ENCODE assay signal across 11 cellular contexts in genomic region chr16:56603589-56603988, GRCh38. TPM values are rescaled to one million over a fixed set of nuclear protein-coding genes. Genes with fewer than 3 reads are reported as not detected.
DNase-seq lines count a peak whose midpoint lies in the region; ATAC-seq, FAIRE-seq and TF ChIP-seq lines count a peak whose summit lies in the region.
"Had no signal": no experiment of that assay in that cellular context is flagged by ENCODE, and none has a peak within 500 bp of the region (broad histone marks: within the 10 kb centered on the region; RNA-seq: fewer than 3 reads in every experiment).

No MANE protein-coding gene starts in this region.

- no peak overlapping the region for H2AFZ ChIP-seq in GM12878 (ENCODE audit: control insufficient read depth, low read depth, low read length)

- RAD21 ChIA-PET in GM12878 (lab: Charles Lee; ENCODE audit: unreplicated experiment): interaction anchor here (1.0 to 4.9 kb wide), 3 partner anchors 20 to 98 kb away, joined by 3 to 44 read pairs (median 3); no protein-coding TSS in a partner anchor

- intact Hi-C loops in GM12878 (cut with micrococcal nuclease; ENCODE audit: unreplicated experiment): no loop called here

- FAIRE-seq in GM12878 (lab: Jason Lieb, UNC): no peak
- FAIRE-seq: TTC549 had no signal

- no peak for ATAC-seq in GM12878
- no peak for ATAC-seq in HG02870 (IDR thresholded peaks at IDR 0.05; ENCODE audit: unreplicated experiment)
- ATAC-seq in HG03025 (IDR thresholded peaks at IDR 0.05; ENCODE audit: low FRiP score, unreplicated experiment): no peak

- no peak for TF ChIP-seq EP300 in GM12878 (IDR thresholded peaks at IDR 0.05; ENCODE audit: borderline replicate concordance in 1 of 2, control insufficient read depth in 1 of 2, low read depth in 2 of 2, low read length in 2 of 2)

- TF ChIP-seq POLR2A in GM12878 (IDR thresholded peaks at IDR 0.05; ENCODE audit: low read depth, low read length): no peak

- POLR2A ChIA-PET in GM12878 (lab: Charles Lee): interaction anchor here (0.5 to 1.4 kb wide), 2 partner anchors 19 to 98 kb away, joined by 3 to 6 read pairs; no protein-coding TSS in a partner anchor

- H3K27ac ChIP-seq in GM12878 (ENCODE audit: control insufficient read depth, insufficient read depth): no peak overlapping the region

- no peaks in the 10 kb centered on the region for H4K20me1 ChIP-seq in GM12878 (ENCODE audit: control insufficient read depth, insufficient read depth)

- no peaks in the 10 kb centered on the region for H3K79me2 ChIP-seq in GM12878 (ENCODE audit: control insufficient read depth, insufficient read depth, low read length)

- H3K9me3 ChIP-seq in GM12878 (replicated peaks; ENCODE audit: control insufficient read depth, insufficient read depth, low read length): no peaks in the 10 kb centered on the region

- TF ChIP-seq RAD21 in GM12878 (IDR thresholded peaks at IDR 0.05; ENCODE audit: insufficient read depth, low read depth, low read length): peak; percentile 42; the same call in 1 of the 2 replicates

- TF ChIP-seq CTCF in LNCAP (IDR thresholded peaks at IDR 0.05) (peak; percentile 41; the same call in 1 of the 2 replicates), GM12878 (IDR thresholded peaks at IDR 0.05 in 2 of 3, conservative IDR thresholded peaks at IDR 0.05 in 1 of 3; ENCODE audit: control insufficient read depth in 2 of 3, extremely low read depth in 1 of 3, insufficient read depth in 1 of 3, low read depth in 3 of 3, low read length in 3 of 3) (peak; percentile 5 to 50 (median 33); a peak in 4 of 6 replicates)

- peaks cover 4% of the 10 kb centered on the region for H3K4me1 ChIP-seq in GM12878 (ENCODE audit: control insufficient read depth, insufficient read depth, low read length)

- no TSS peak for BruUV-seq in GM12878 (replicated peaks; lab: Mats Ljungman, UMichigan)

- H3K36me3 ChIP-seq in GM12878 (ENCODE audit: control insufficient read depth in 2 of 2, insufficient read depth in 2 of 2, low read length in 1 of 2): no peaks in the 10 kb centered on the region

- CTCF ChIA-PET in GM12878 (lab: Yijun Ruan, JAX): interaction anchor here (0.6 to 10.0 kb wide), 11 partner anchors 11 to 190 kb away, joined by 3 to 77 read pairs (median 4); partner anchors contain the start of gene MT1G

- peak; percentile 40 for DNase-seq in NCI-H345 (lab: John Stamatoyannopoulos, UW)
- DNase-seq in NCI-H345 treated with DMSO at 0.1 percent for 48 hours (lab: John Stamatoyannopoulos, UW; ENCODE audit: unreplicated experiment): no peak
- no peak for DNase-seq in GM12878 (ENCODE audit: low read depth, low spot score)
- peak; percentile 86 for DNase-seq in left kidney (ENCODE audit: low read depth, low spot score)
- no peak for DNase-seq in activated gamma-delta T cell treated with Interleukin-2 at 50 U/mL for 16 hours
- DNase-seq: naive B cell had no signal

- no peaks in the 10 kb centered on the region; a peak in 2 of 4 replicates for H3K27me3 ChIP-seq in GM12878 (replicated peaks in 1 of 2; ENCODE audit: control insufficient read depth in 2 of 2, insufficient read depth in 2 of 2, low read length in 1 of 2)

- no peak overlapping the region for H3K9ac ChIP-seq in GM12878 (ENCODE audit: control insufficient read depth, insufficient read depth, low read length)

- H3K4me3 ChIP-seq in GM12878: no peak overlapping the region

- no peak overlapping the region for H3K4me2 ChIP-seq in GM12878 (ENCODE audit: control insufficient read depth, insufficient read depth)

- in situ Hi-C loops in GM12878 (cut with MboI): no loop called here

- SMC1A ChIA-PET in GM12878 (lab: Charles Lee; ENCODE audit: uncharacterized antibody, unreplicated experiment): interaction anchor here (0.7 to 2.8 kb wide), 6 partner anchors 9 to 624 kb away, joined by 3 to 22 read pairs (median 4); no protein-coding TSS in a partner anchor

- WGBS in GM12878 (ENCODE audit: insufficient coverage, insufficient replicate concordance, low lambda C conversion rate, missing lambda C conversion rate): 48% methylated on average over 4 of the region's 4 CpGs

RNA-seq across cellular contexts. Expression of gene MT2A, which starts 4.8 kb away (rescaled TPM):
- total RNA-seq in GM12878 (2013; cell fraction: nucleolus; rRNA removed): 5.4 and 5.6 TPM in 2 replicates
- 19.0 and 20.1 TPM in 2 replicates for total RNA-seq in GM12878 (2014; rRNA removed)
- total RNA-seq in GM12878 (2014; rRNA removed; fragmentation: Illumina TruSeq; extraction: Trizol): 10.7 and 12.7 TPM in 2 replicates
- total RNA-seq in GM12878 (2021): 44.8 and 54.8 TPM in 2 replicates
- polyA plus RNA-seq in GM12878 (2011; ENCODE audit: low read depth): 2.0 TPM
- 8.1 and 11.3 TPM in 2 replicates for polyA plus RNA-seq in GM12878 (2011; rRNA removed)
- polyA plus RNA-seq in GM12878 (2011; cell fraction: cytosol; rRNA removed): 17.2 and 28.6 TPM in 2 replicates
- polyA plus RNA-seq in GM12878 (2011; cell fraction: nucleus; rRNA removed): 19.9 and 26.7 TPM in 2 replicates
- polyA plus RNA-seq in GM12878 (2012): 36.2 and 51.8 TPM in 2 replicates
- 0.41 and 7.3 TPM in 2 replicates for polyA plus RNA-seq in GM12878 (2014; fragmentation: Illumina TruSeq; extraction: Trizol)
- 10 to 100 TPM; 56.3 to 75.3 TPM for polyA plus RNA-seq in GM12878 (2014; fragmentation: Nextera tagmentation; extraction: Ambion mirVana)
- 52.3 and 59.0 TPM in 2 replicates for polyA plus RNA-seq in GM12878 (2014; rRNA removed)
- 100 to 1,000 TPM; 270 to 271 TPM for polyA plus RNA-seq in GM12878 (2016; fragmentation: Nextera tagmentation; extraction: Ambion mirVana)
- 6.4 and 16.9 TPM in 2 replicates for polyA minus RNA-seq in GM12878 (2011; rRNA and poly(A)+ RNA removed)
- polyA minus RNA-seq in GM12878 (2011; cell fraction: cytosol; rRNA and poly(A)+ RNA removed): 22.2 and 29.9 TPM in 2 replicates
- 6.8 and 8.8 TPM in 2 replicates for polyA minus RNA-seq in GM12878 (2011; cell fraction: nucleus; rRNA and poly(A)+ RNA removed)

RNA-seq across cellular contexts. Expression of gene MT3, which starts 14.3 kb away (rescaled TPM):
- not detected in 2 replicates for total RNA-seq in GM12878 (2013; cell fraction: nucleolus; rRNA removed)
- total RNA-seq in GM12878 (2014; rRNA removed): not detected in 2 replicates
- not detected in 2 replicates for total RNA-seq in GM12878 (2014; rRNA removed; fragmentation: Illumina TruSeq; extraction: Trizol)
- total RNA-seq in GM12878 (2021): not detected in 2 replicates
- polyA plus RNA-seq in GM12878 (2011; ENCODE audit: low read depth): not detected
- 0.24 and 0.41 TPM in 2 replicates for polyA plus RNA-seq in GM12878 (2011; rRNA removed)
- 0.33 and 0.46 TPM in 2 replicates for polyA plus RNA-seq in GM12878 (2011; cell fraction: cytosol; rRNA removed)
- 0.25 TPM in 1 of 2 replicates, not detected in the other for polyA plus RNA-seq in GM12878 (2011; cell fraction: nucleus; rRNA removed)
- polyA plus RNA-seq in GM12878 (2012): 1.00 TPM in 1 of 2 replicates, not detected in the other
- polyA plus RNA-seq in GM12878 (2014; fragmentation: Illumina TruSeq; extraction: Trizol): not detected in 2 replicates
- polyA plus RNA-seq in GM12878 (2014; fragmentation: Nextera tagmentation; extraction: Ambion mirVana): not detected
- not detected in 2 replicates for polyA plus RNA-seq in GM12878 (2014; rRNA removed)
- not detected for polyA plus RNA-seq in GM12878 (2016; fragmentation: Nextera tagmentation; extraction: Ambion mirVana)
- not detected in 2 replicates for polyA minus RNA-seq in GM12878 (2011; rRNA and poly(A)+ RNA removed)
- not detected in 2 replicates for polyA minus RNA-seq in GM12878 (2011; cell fraction: cytosol; rRNA and poly(A)+ RNA removed)
- polyA minus RNA-seq in GM12878 (2011; cell fraction: nucleus; rRNA and poly(A)+ RNA removed): not detected in 2 replicates
- total RNA-seq: CD4-positive, alpha-beta memory T cell had no signal

RNA-seq across cellular contexts. Expression of gene MT1E, which starts 22.0 kb away (rescaled TPM):
- not detected in 2 replicates for total RNA-seq in GM12878 (2013; cell fraction: nucleolus; rRNA removed)
- total RNA-seq in GM12878 (2014; rRNA removed) (10.0 and 11.0 TPM in 2 replicates), GM12878 (2014; rRNA removed; fragmentation: Illumina TruSeq; extraction: Trizol) (7.6 and 7.9 TPM in 2 replicates), GM12878 (2021) (10.6 and 12.7 TPM in 2 replicates)
- polyA plus RNA-seq in GM12878 (2011; ENCODE audit: low read depth): not detected
- polyA plus RNA-seq in GM12878 (2011; rRNA removed) (16.8 and 18.2 TPM in 2 replicates), GM12878 (2014; fragmentation: Illumina TruSeq; extraction: Trizol) (0.48 and 5.8 TPM in 2 replicates), GM12878 (2014; fragmentation: Nextera tagmentation; extraction: Ambion mirVana) (10 to 100 TPM; 17.7 to 20.7 TPM), GM12878 (2014; rRNA removed) (16.2 and 18.8 TPM in 2 replicates), GM12878 (2016; fragmentation: Nextera tagmentation; extraction: Ambion mirVana) (10 to 100 TPM; 20.1 to 22.3 TPM)
- 75.7 and 90.2 TPM in 2 replicates for polyA plus RNA-seq in GM12878 (2011; cell fraction: cytosol; rRNA removed)
- 49.1 and 65.0 TPM in 2 replicates for polyA plus RNA-seq in GM12878 (2011; cell fraction: nucleus; rRNA removed)
- polyA plus RNA-seq in GM12878 (2012): 3.3 and 5.2 TPM in 2 replicates
- polyA minus RNA-seq in GM12878 (2011; rRNA and poly(A)+ RNA removed): 11.3 and 52.1 TPM in 2 replicates
- 19.8 and 20.5 TPM in 2 replicates for polyA minus RNA-seq in GM12878 (2011; cell fraction: cytosol; rRNA and poly(A)+ RNA removed)
- 8.7 and 9.7 TPM in 2 replicates for polyA minus RNA-seq in GM12878 (2011; cell fraction: nucleus; rRNA and poly(A)+ RNA removed)
- total RNA-seq: CD4-positive, alpha-beta memory T cell had no signal

RNA-seq across cellular contexts. Expression of gene MT1M, which starts 28.9 kb away (rescaled TPM):
- not detected in 2 replicates for total RNA-seq in GM12878 (2013; cell fraction: nucleolus; rRNA removed)
- not detected in 2 replicates for total RNA-seq in GM12878 (2014; rRNA removed)
- not detected in 2 replicates for total RNA-seq in GM12878 (2014; rRNA removed; fragmentation: Illumina TruSeq; extraction: Trizol)
- not detected in 2 replicates for total RNA-seq in GM12878 (2021)
- polyA plus RNA-seq in GM12878 (2011; ENCODE audit: low read depth): not detected
- not detected in 2 replicates for polyA plus RNA-seq in GM12878 (2011; rRNA removed)
- not detected in 2 replicates for polyA plus RNA-seq in GM12878 (2011; cell fraction: cytosol; rRNA removed)
- polyA plus RNA-seq in GM12878 (2011; cell fraction: nucleus; rRNA removed): not detected in 2 replicates
- polyA plus RNA-seq in GM12878 (2012): not detected in 2 replicates
- polyA plus RNA-seq in GM12878 (2014; fragmentation: Illumina TruSeq; extraction: Trizol): not detected in 2 replicates
- polyA plus RNA-seq in GM12878 (2014; fragmentation: Nextera tagmentation; extraction: Ambion mirVana): not detected
- not detected in 2 replicates for polyA plus RNA-seq in GM12878 (2014; rRNA removed)
- polyA plus RNA-seq in GM12878 (2016; fragmentation: Nextera tagmentation; extraction: Ambion mirVana): not detected
- not detected in 2 replicates for polyA minus RNA-seq in GM12878 (2011; rRNA and poly(A)+ RNA removed)
- not detected in 2 replicates for polyA minus RNA-seq in GM12878 (2011; cell fraction: cytosol; rRNA and poly(A)+ RNA removed)
- polyA minus RNA-seq in GM12878 (2011; cell fraction: nucleus; rRNA and poly(A)+ RNA removed): not detected in 2 replicates
- total RNA-seq: CD4-positive, alpha-beta memory T cell had no signal
- polyA plus RNA-seq: CD4-positive, alpha-beta memory T cell had no signal

RNA-seq across cellular contexts. Expression of gene MT1A, which starts 34.9 kb away (rescaled TPM):
- total RNA-seq in GM12878 (2013; cell fraction: nucleolus; rRNA removed): not detected in 2 replicates
- total RNA-seq in GM12878 (2014; rRNA removed): not detected in 2 replicates
- not detected in 2 replicates for total RNA-seq in GM12878 (2014; rRNA removed; fragmentation: Illumina TruSeq; extraction: Trizol)
- total RNA-seq in GM12878 (2021): not detected in 2 replicates
- not detected for polyA plus RNA-seq in GM12878 (2011; ENCODE audit: low read depth)
- not detected in 2 replicates for polyA plus RNA-seq in GM12878 (2011; rRNA removed)
- not detected in 2 replicates for polyA plus RNA-seq in GM12878 (2011; cell fraction: cytosol; rRNA removed)
- polyA plus RNA-seq in GM12878 (2011; cell fraction: nucleus; rRNA removed): not detected in 2 replicates
- not detected in 2 replicates for polyA plus RNA-seq in GM12878 (2012)
- not detected in 2 replicates for polyA plus RNA-seq in GM12878 (2014; fragmentation: Illumina TruSeq; extraction: Trizol)
- not detected for polyA plus RNA-seq in GM12878 (2014; fragmentation: Nextera tagmentation; extraction: Ambion mirVana)
- polyA plus RNA-seq in GM12878 (2014; rRNA removed): not detected in 2 replicates
- polyA plus RNA-seq in GM12878 (2016; fragmentation: Nextera tagmentation; extraction: Ambion mirVana): not detected
- polyA minus RNA-seq in GM12878 (2011; rRNA and poly(A)+ RNA removed): not detected in 2 replicates
- not detected in 2 replicates for polyA minus RNA-seq in GM12878 (2011; cell fraction: cytosol; rRNA and poly(A)+ RNA removed)
- polyA minus RNA-seq in GM12878 (2011; cell fraction: nucleus; rRNA and poly(A)+ RNA removed): not detected in 2 replicates
- total RNA-seq: CD4-positive, alpha-beta memory T cell had no signal
- polyA plus RNA-seq: CD4-positive, alpha-beta memory T cell had no signal

Comparison
In these comparisons a context has a peak if more than half of its experiments do, and no peak if none do; other contexts are left out.
1. DNase-seq: peak in NCI-H345 (single experiment) and left kidney (single experiment); none in NCI-H345 treated with DMSO at 0.1 percent for 48 hours (single experiment), GM12878 (single experiment) and activated gamma-delta T cell treated with Interleukin-2 at 50 U/mL for 16 hours (single experiment).